ENCODE assay signal across 23 cellular contexts in genomic region chr9:90539266-90539665, GRCh38.
"Had no signal": no experiment of that assay in that cellular context is flagged by ENCODE, and none has a peak within 500 bp of the region (broad histone marks: within the 10 kb centered on the region; RNA-seq: fewer than 3 reads in every experiment).

No MANE protein-coding gene starts in this region.

- H3K4me1 Mint-ChIP-seq: memory B cell; mesothelial cell of epicardium; stimulated activated effector memory CD8-positive, alpha-beta T cell treated with anti-CD3 and anti-CD28 coated beads, Interleukin-12 subunit alpha, Interleukin-12 subunit beta, amount 100 ng/mL, for 72 hours had no signal

- H3K79me2 ChIP-seq: hepatocyte had no signal

- H3K9me3 ChIP-seq: esophagus muscularis mucosa, left ventricle myocardium inferior, lower lobe of right lung, ovary, suprapubic skin, thyroid gland had no signal

- DNase-seq: effector memory CD4-positive, alpha-beta T cell; foreskin fibroblast; kidney; left cardiac atrium; left ventricle myocardium inferior; lower lobe of right lung; nucleus accumbens; ovary; right cardiac atrium; stimulated activated CD4-positive, alpha-beta T cell treated with anti-CD3 and anti-CD28 coated beads, Interleukin-4, amount 100 ng/mL, for 1 hour; stimulated activated CD8-positive, alpha-beta memory T cell treated with anti-CD3 and anti-CD28 coated beads, Interleukin-4, amount 100 ng/mL, for 48 hours; stimulated activated naive CD8-positive, alpha-beta T cell treated with anti-CD3 and anti-CD28 coated beads, Interleukin-15, Interleukin-2, amounts not matched to agents 100 U/mL and 50 U/mL, for 24 hours; thyroid gland had no signal

- H3K4me1 ChIP-seq: esophagus muscularis mucosa, left ventricle myocardium inferior, lower lobe of right lung, neural progenitor cell, suprapubic skin, thyroid gland had no signal

- H3K36me3 Mint-ChIP-seq: memory B cell; mesothelial cell of epicardium; natural killer cell treated with Interleukin-12 subunit alpha and Interleukin-12 subunit beta and Interleukin-15 and Interleukin-18, amount 100 ng/mL, for 72 hours; neural progenitor cell; stimulated activated effector memory CD8-positive, alpha-beta T cell treated with anti-CD3 and anti-CD28 coated beads, Interleukin-12 subunit alpha, Interleukin-12 subunit beta, amount 100 ng/mL, for 72 hours; type B pancreatic cell had no signal

- H3K9me3 Mint-ChIP-seq: memory B cell; mesothelial cell of epicardium; natural killer cell treated with Interleukin-12 subunit alpha and Interleukin-12 subunit beta and Interleukin-15 and Interleukin-18, amount 100 ng/mL, for 72 hours; neural progenitor cell; stimulated activated effector memory CD8-positive, alpha-beta T cell treated with anti-CD3 and anti-CD28 coated beads, Interleukin-12 subunit alpha, Interleukin-12 subunit beta, amount 100 ng/mL, for 72 hours; type B pancreatic cell had no signal

- H3K27ac ChIP-seq: esophagus muscularis mucosa, hepatocyte, left ventricle myocardium inferior, lower lobe of right lung, neural progenitor cell, ovary, suprapubic skin, thyroid gland had no signal

- H3K4me3 ChIP-seq: esophagus muscularis mucosa, hepatocyte, left ventricle myocardium inferior, lower lobe of right lung, neural progenitor cell, ovary, suprapubic skin, thyroid gland had no signal

- H2AFZ ChIP-seq: hepatocyte, neural progenitor cell had no signal

- H3K4me2 ChIP-seq: hepatocyte, neural progenitor cell had no signal

- H3K27me3 Mint-ChIP-seq: progenitor cell of endocrine pancreas, type B pancreatic cell had no signal

- H3K27me3 ChIP-seq: esophagus muscularis mucosa, hepatocyte, neural progenitor cell, ovary, suprapubic skin, thyroid gland had no signal

- H3K36me3 ChIP-seq: esophagus muscularis mucosa, left ventricle myocardium inferior, lower lobe of right lung, neural progenitor cell, ovary, suprapubic skin, thyroid gland had no signal

- H3K27ac Mint-ChIP-seq: memory B cell; mesothelial cell of epicardium; natural killer cell treated with Interleukin-12 subunit alpha and Interleukin-12 subunit beta and Interleukin-15 and Interleukin-18, amount 100 ng/mL, for 72 hours; neural progenitor cell; progenitor cell of endocrine pancreas; stimulated activated effector memory CD8-positive, alpha-beta T cell treated with anti-CD3 and anti-CD28 coated beads, Interleukin-12 subunit alpha, Interleukin-12 subunit beta, amount 100 ng/mL, for 72 hours; type B pancreatic cell had no signal

- H3K4me3 Mint-ChIP-seq: memory B cell; mesothelial cell of epicardium; natural killer cell treated with Interleukin-12 subunit alpha and Interleukin-12 subunit beta and Interleukin-15 and Interleukin-18, amount 100 ng/mL, for 72 hours; neural progenitor cell; stimulated activated effector memory CD8-positive, alpha-beta T cell treated with anti-CD3 and anti-CD28 coated beads, Interleukin-12 subunit alpha, Interleukin-12 subunit beta, amount 100 ng/mL, for 72 hours; type B pancreatic cell had no signal

- H3K9ac ChIP-seq: neural progenitor cell had no signal

- ATAC-seq: left cardiac atrium; lower lobe of right lung; natural killer cell treated with Interleukin-12 subunit alpha and Interleukin-12 subunit beta and Interleukin-15 and Interleukin-18, amount 100 ng/mL, for 72 hours; right cardiac atrium; stimulated activated effector memory CD8-positive, alpha-beta T cell treated with anti-CD3 and anti-CD28 coated beads, Interleukin-12 subunit alpha, Interleukin-12 subunit beta, amount 100 ng/mL, for 72 hours; stimulated activated naive CD8-positive, alpha-beta T cell treated with anti-CD3 and anti-CD28 coated beads, Interleukin-15, Interleukin-2, amounts not matched to agents 100 U/mL and 50 U/mL, for 24 hours had no signal
